In the genomic region with DNA sequence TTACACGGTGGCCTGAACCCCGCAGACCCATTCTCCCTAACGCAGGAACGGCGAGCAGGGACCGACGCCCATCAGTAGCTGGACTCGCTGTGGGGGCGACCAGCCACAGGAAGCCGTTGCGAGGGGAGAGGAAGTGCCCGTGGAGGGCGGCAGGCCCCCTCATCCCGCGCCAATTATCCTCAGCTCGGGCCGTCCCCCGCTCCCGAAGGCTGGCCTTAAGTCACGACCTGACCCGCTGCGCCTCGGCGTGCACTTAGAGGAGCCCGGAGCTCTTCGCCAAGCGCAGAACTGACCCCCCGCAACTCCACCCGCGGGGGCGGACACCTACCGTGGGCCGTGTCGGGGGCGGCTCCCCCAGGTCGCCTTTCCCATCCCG, we compare ENCODE assay signal across 8 cellular contexts. TPM values are rescaled to one million over a fixed set of nuclear protein-coding genes. Genes with fewer than 3 reads are reported as not detected.
DNase-seq lines count a peak whose midpoint lies in the region; ATAC-seq, FAIRE-seq and TF ChIP-seq lines count a peak whose summit lies in the region.

No MANE protein-coding gene starts in this region.

- TF ChIP-seq CTCF in kidney (IDR thresholded peaks at IDR 0.05; ENCODE audit: borderline replicate concordance, extremely low read depth, insufficient read depth), result no peak

- peaks cover 27% of the 10 kb centered on the region for H3K4me1 ChIP-seq in adipocyte (ENCODE audit: control insufficient read depth, insufficient read depth, low read length)
- H3K4me1 ChIP-seq in kidney (ENCODE audit: control insufficient read depth in 1 of 2, insufficient read depth in 1 of 2, low read depth in 1 of 2, low read length in 2 of 2), result peaks cover 11 to 23% of the 10 kb centered on the region in 2 donors

- peak overlapping the region; percentile 89 for H3K4me3 ChIP-seq in adipocyte (ENCODE audit: low read length)
- peak overlapping the region; percentile 75 to 95 for H3K4me3 ChIP-seq in kidney (ENCODE audit: low read length in 2 of 2)

- DNase-seq in T-helper 1 cell (no peak), adipocyte (ENCODE audit: low read depth) (no peak), kidney (no peak), AG08396 (ENCODE audit: low spot score) (no peak)

- H3K27me3 Mint-ChIP-seq in T-helper 1 cell treated with Interleukin-12 subunit alpha and Interleukin-12 subunit beta and Interleukin-4 antibody, amounts not matched to agents 30 μg/mL and 1 μg/mL, for 36 hours (ENCODE audit: low read depth), result no peaks in the 10 kb centered on the region

- H3K27ac ChIP-seq in kidney (ENCODE audit: low read depth in 2 of 2, low read length in 2 of 2), result peak overlapping the region; percentile 77 to 78
- peak overlapping the region; percentile 45 for H3K27ac ChIP-seq in temporal lobe (ENCODE audit: low read depth, low read length)

- peaks cover 24% of the 10 kb centered on the region for H3K36me3 Mint-ChIP-seq in T-helper 1 cell treated with Interleukin-12 subunit alpha and Interleukin-12 subunit beta and Interleukin-4 antibody, amounts not matched to agents 30 μg/mL and 1 μg/mL, for 36 hours (ENCODE audit: low read depth)

- intact Hi-C loops in kidney (cut with DNase I), result no loop called here

- FAIRE-seq in kidney (lab: Jason Lieb, UNC), result no peak

- H3K4me3 Mint-ChIP-seq in T-helper 1 cell treated with Interleukin-12 subunit alpha and Interleukin-12 subunit beta and Interleukin-4 antibody, amounts not matched to agents 30 μg/mL and 1 μg/mL, for 36 hours, result peak overlapping the region; percentile 98

- no peaks in the 10 kb centered on the region for H3K9me3 Mint-ChIP-seq in T-helper 1 cell treated with Interleukin-12 subunit alpha and Interleukin-12 subunit beta and Interleukin-4 antibody, amounts not matched to agents 30 μg/mL and 1 μg/mL, for 36 hours

- H3K9me3 ChIP-seq in adipocyte (ENCODE audit: control insufficient read depth, low read length) (no peaks in the 10 kb centered on the region), kidney (ENCODE audit: control insufficient read depth in 1 of 2, low read length in 2 of 2) (no peaks in the 10 kb centered on the region)

- ATAC-seq in HG03139 (IDR thresholded peaks at IDR 0.05; ENCODE audit: unreplicated experiment), result peak; percentile 23
- no peak for ATAC-seq in GM18519 (IDR thresholded peaks at IDR 0.05; ENCODE audit: low FRiP score, unreplicated experiment)

- H3K27ac Mint-ChIP-seq in T-helper 1 cell treated with Interleukin-12 subunit alpha and Interleukin-12 subunit beta and Interleukin-4 antibody, amounts not matched to agents 30 μg/mL and 1 μg/mL, for 36 hours, result peak overlapping the region; percentile 34

- H3K9ac ChIP-seq in adipocyte (ENCODE audit: low read length) (peak overlapping the region; percentile 96), kidney (ENCODE audit: low read length in 2 of 2) (peak overlapping the region; percentile 80 to 91)

- H3K27me3 ChIP-seq in adipocyte (replicated peaks; ENCODE audit: control insufficient read depth, insufficient read depth, low read length), result no peaks in the 10 kb centered on the region

- H3K36me3 ChIP-seq in adipocyte (ENCODE audit: control insufficient read depth, insufficient read depth, low read length, severe bottlenecking) (peaks cover 26% of the 10 kb centered on the region), kidney (ENCODE audit: control insufficient read depth in 1 of 2, insufficient read depth in 2 of 2, low read length in 2 of 2) (peaks cover 10 to 16% of the 10 kb centered on the region in 2 donors)

- H3K4me1 Mint-ChIP-seq in T-helper 1 cell treated with Interleukin-12 subunit alpha and Interleukin-12 subunit beta and Interleukin-4 antibody, amounts not matched to agents 30 μg/mL and 1 μg/mL, for 36 hours (ENCODE audit: low read depth), result peaks cover 21% of the 10 kb centered on the region

RNA-seq across cellular contexts. Expression of gene ARL16, which starts 0.4 kb away (rescaled TPM):
- total RNA-seq in kidney (34.7 TPM), temporal lobe (38.8 TPM)
- polyA plus RNA-seq in kidney (ENCODE audit: insufficient read depth, low read depth, low replicate concordance), result 76.1 TPM

RNA-seq across cellular contexts. Expression of gene HGS, which starts 0.6 kb away (rescaled TPM):
- total RNA-seq in kidney (95.3 TPM), temporal lobe (41.1 TPM)
- 85.5 TPM for polyA plus RNA-seq in kidney (ENCODE audit: insufficient read depth, low read depth, low replicate concordance)

RNA-seq across cellular contexts. Expression of gene CCDC137, which starts 16.7 kb away (rescaled TPM):
- total RNA-seq in kidney, result 18.8 TPM
- polyA plus RNA-seq in kidney (ENCODE audit: insufficient read depth, low read depth, low replicate concordance), result 14.7 TPM
- 5.4 TPM for total RNA-seq in temporal lobe

RNA-seq across cellular contexts. Expression of gene OXLD1, which starts 16.8 kb away (rescaled TPM):
- total RNA-seq in kidney, result 28.2 TPM
- polyA plus RNA-seq in kidney (ENCODE audit: insufficient read depth, low read depth, low replicate concordance), result 51.9 TPM
- total RNA-seq in temporal lobe, result 7.1 TPM

RNA-seq across cellular contexts. Expression of gene MRPL12, which starts 20.0 kb away (rescaled TPM):
- total RNA-seq in kidney, result 52.4 TPM
- 251 TPM for polyA plus RNA-seq in kidney (ENCODE audit: insufficient read depth, low read depth, low replicate concordance)
- total RNA-seq in temporal lobe, result 4.9 TPM
